9 cellular contexts compared by ENCODE assay signal in the genomic region with DNA sequence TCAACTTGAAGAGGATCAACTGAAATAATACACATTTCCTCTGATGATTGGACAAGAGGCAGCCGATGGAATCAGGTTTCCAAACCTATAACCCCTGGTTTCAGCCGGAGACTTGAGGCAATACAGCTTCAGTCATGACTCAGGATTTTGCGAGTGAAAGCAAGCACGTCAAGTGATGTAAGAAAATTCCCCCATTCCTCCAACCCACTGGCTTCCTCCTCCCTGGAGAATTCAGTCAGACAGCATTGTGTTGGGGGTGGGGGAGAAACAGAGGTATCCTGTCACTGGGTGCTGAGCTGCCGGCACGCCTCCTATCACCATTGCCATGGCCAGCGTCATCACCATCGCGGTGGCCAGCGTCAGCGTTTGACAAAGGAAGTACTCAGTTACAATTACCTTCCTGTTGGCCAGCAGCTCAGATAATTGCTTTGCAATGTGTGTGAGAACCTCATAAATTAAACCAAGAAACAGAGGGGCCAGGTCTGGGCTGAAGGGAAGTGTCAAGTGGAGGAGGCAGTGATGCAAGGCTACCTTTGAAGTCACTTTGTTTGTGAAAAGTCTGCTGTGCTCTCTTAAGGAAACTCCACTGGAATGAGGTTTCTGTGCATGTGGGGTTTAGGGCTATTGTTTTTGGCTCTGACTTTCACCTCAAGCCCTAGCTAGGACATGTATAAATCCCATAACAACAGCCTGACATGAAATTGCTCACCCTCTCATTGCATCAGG.
DNase-seq lines count a peak whose midpoint lies in the region; ATAC-seq and TF ChIP-seq lines count a peak whose summit lies in the region.
"Had no signal": no experiment of that assay in that cellular context is flagged by ENCODE, and none has a peak within 500 bp of the region (broad histone marks: within the 10 kb centered on the region; RNA-seq: fewer than 3 reads in every experiment).

No MANE protein-coding gene starts in this region.

- no peaks in the 10 kb centered on the region for H3K36me3 Mint-ChIP-seq in memory B cell

- peak overlapping the region; percentile 31; the same call in 1 of the 2 replicates for H3K27ac ChIP-seq in VCaP

- H3K27ac Mint-ChIP-seq in memory B cell: no peak overlapping the region
- H3K27ac Mint-ChIP-seq: dendritic cell treated with granulocyte-macrophage colony-stimulating factor and Interleukin-4, amounts not matched to agents 40 ng/mL and 50 ng/mL, for 4 days had no signal

- peaks cover 30% of the 10 kb centered on the region for H3K4me1 Mint-ChIP-seq in memory B cell

- H3K9me3 Mint-ChIP-seq in memory B cell: no peaks in the 10 kb centered on the region
- H3K9me3 Mint-ChIP-seq: dendritic cell treated with granulocyte-macrophage colony-stimulating factor and Interleukin-4, amounts not matched to agents 40 ng/mL and 50 ng/mL, for 4 days had no signal

- ATAC-seq in memory B cell (ENCODE audit: low read depth): peak; percentile 58
- no peak for ATAC-seq in HG02870 (IDR thresholded peaks at IDR 0.05; ENCODE audit: unreplicated experiment)

- in situ Hi-C loops in GM13976 (cut with MboI; ENCODE audit: low sequenced_read_pairs, unreplicated experiment): no loop called here

- peaks cover 2% of the 10 kb centered on the region for H3K27me3 Mint-ChIP-seq in memory B cell
- H3K27me3 Mint-ChIP-seq: dendritic cell treated with granulocyte-macrophage colony-stimulating factor and Interleukin-4, amounts not matched to agents 40 ng/mL and 50 ng/mL, for 4 days had no signal

- peak; percentile 67 for DNase-seq in GM13976 (ENCODE audit: low spot score)
- peak; percentile 54 for DNase-seq in NCI-H146 (lab: John Stamatoyannopoulos, UW)
- DNase-seq in dedifferentiated amniotic fluid mesenchymal stem cell (ENCODE audit: extremely low spot score): peak; percentile 100
- no peak for DNase-seq in memory B cell (ENCODE audit: low spot score in 2 of 2)
- peak; percentile 27 for DNase-seq in stimulated activated CD8-positive, alpha-beta memory T cell treated with anti-CD3 and anti-CD28 coated beads, Interleukin-4, amount 100 ng/mL, for 24 hours (ENCODE audit: low read depth)
- DNase-seq in cerebellar nuclear complex (lab: John Stamatoyannopoulos, UW): no peak

- H3K4me3 Mint-ChIP-seq in memory B cell: peak overlapping the region; percentile 14
- H3K4me3 Mint-ChIP-seq: dendritic cell treated with granulocyte-macrophage colony-stimulating factor and Interleukin-4, amounts not matched to agents 40 ng/mL and 50 ng/mL, for 4 days had no signal

- TF ChIP-seq CTCF in GM13976 (IDR thresholded peaks at IDR 0.05; ENCODE audit: borderline replicate concordance, control extremely low read depth, extremely low read depth, insufficient read depth, missing control alignments): no peak
- no peak for TF ChIP-seq CTCF in VCaP (conservative IDR thresholded peaks at IDR 0.05)

Comparison
In these comparisons a context has a peak if more than half of its experiments do, and no peak if none do; other contexts are left out.
1. DNase-seq: peak in GM13976 (single experiment), NCI-H146 (single experiment), dedifferentiated amniotic fluid mesenchymal stem cell (single experiment) and stimulated activated CD8-positive, alpha-beta memory T cell treated with anti-CD3 and anti-CD28 coated beads, Interleukin-4, amount 100 ng/mL, for 24 hours (single experiment); none in memory B cell (0 of 2) and cerebellar nuclear complex (0 of 2).